ENCODE assay signal across 28 cellular contexts in genomic region chr1:178160736-178161475, GRCh38.
"Had no signal": no experiment of that assay in that cellular context is flagged by ENCODE, and none has a peak within 500 bp of the region (broad histone marks: within the 10 kb centered on the region; RNA-seq: fewer than 3 reads in every experiment).

No MANE protein-coding gene starts in this region.

- H3K9me3 ChIP-seq: SJSA1 had no signal

- H3K4me1 Mint-ChIP-seq: activated CD4-positive, alpha-beta T cell treated with anti-CD3 and anti-CD28 coated beads, Interleukin-2, amount 10 ng/mL, durations not matched to agents 7 days and 5 days; activated T-helper 17 cell treated with anti-CD3 and anti-CD28 coated beads, Interleukin-2, amount 50 U/mL, for 72 hours had no signal

- DNase-seq: activated CD4-positive, alpha-beta memory T cell treated with anti-CD3 and anti-CD28 coated beads for 36 hours; activated CD4-positive, alpha-beta T cell treated with anti-CD3 and anti-CD28 coated beads, Interleukin-2, amount 10 ng/mL, durations not matched to agents 7 days and 5 days; activated CD4-positive, CD25-positive, alpha-beta regulatory T cell; activated CD8-positive, alpha-beta memory T cell treated with anti-CD3 and anti-CD28 coated beads for 24 hours; activated gamma-delta T cell; activated naive CD4-positive, alpha-beta T cell treated with anti-CD3 and anti-CD28 coated beads for 36 hours; activated T-cell treated with anti-CD3 and anti-CD28 coated beads, Interleukin-2, amount 50 U/mL, for 4 hours; amygdala; cerebellar nuclear complex; KG1; NCI-H1048; NCI-H146; NCI-H187 treated with DMSO at 0.1 percent for 48 hours; NCI-H2081 treated with DMSO at 0.1 percent for 48 hours; NCI-H2227 treated with DMSO at 0.1 percent for 48 hours; NCI-H446 treated with DMSO at 0.1 percent for 48 hours; NCI-H526; NCI-H774; SHP77; T-helper 9 cell had no signal

- H3K36me3 Mint-ChIP-seq: activated CD4-positive, alpha-beta memory T cell treated with anti-CD3 and anti-CD28 coated beads for 36 hours; activated naive CD8-positive, alpha-beta T cell had no signal

- H3K27ac Mint-ChIP-seq: activated CD4-positive, alpha-beta memory T cell treated with anti-CD3 and anti-CD28 coated beads for 36 hours; activated CD4-positive, alpha-beta T cell treated with anti-CD3 and anti-CD28 coated beads, Interleukin-2, amount 10 ng/mL, durations not matched to agents 7 days and 5 days; activated naive CD4-positive, alpha-beta T cell treated with anti-CD3 and anti-CD28 coated beads for 36 hours; activated naive CD8-positive, alpha-beta T cell; activated T-helper 17 cell treated with anti-CD3 and anti-CD28 coated beads, Interleukin-2, amount 50 U/mL, for 72 hours; T-helper 1 cell treated with Interleukin-12 subunit alpha and Interleukin-12 subunit beta and Interleukin-4 antibody, amounts not matched to agents 30 μg/mL and 1 μg/mL, for 36 hours had no signal

- H3K9me3 Mint-ChIP-seq: activated CD4-positive, alpha-beta memory T cell treated with anti-CD3 and anti-CD28 coated beads for 36 hours; activated CD4-positive, alpha-beta T cell treated with anti-CD3 and anti-CD28 coated beads, Interleukin-2, amount 10 ng/mL, durations not matched to agents 7 days and 5 days; activated T-cell treated with anti-CD3 and anti-CD28 coated beads, Interleukin-2, amount 50 U/mL, for 4 hours; activated T-helper 17 cell treated with anti-CD3 and anti-CD28 coated beads, Interleukin-2, amount 50 U/mL, for 72 hours; T-helper 1 cell treated with Interleukin-12 subunit alpha and Interleukin-12 subunit beta and Interleukin-4 antibody, amounts not matched to agents 30 μg/mL and 1 μg/mL, for 36 hours had no signal

- H3K27ac ChIP-seq: brain microvascular endothelial cell, cardiac muscle cell, RWPE1, SJSA1 had no signal

- H3K36me3 ChIP-seq: brain microvascular endothelial cell, cardiac muscle cell, SJSA1 had no signal

- H3K27me3 Mint-ChIP-seq: activated CD4-positive, alpha-beta memory T cell treated with anti-CD3 and anti-CD28 coated beads for 36 hours; activated CD4-positive, alpha-beta T cell treated with anti-CD3 and anti-CD28 coated beads, Interleukin-2, amount 10 ng/mL, durations not matched to agents 7 days and 5 days; activated naive CD8-positive, alpha-beta T cell; activated T-helper 17 cell treated with anti-CD3 and anti-CD28 coated beads, Interleukin-2, amount 50 U/mL, for 72 hours had no signal

- ATAC-seq: activated T-cell treated with anti-CD3 and anti-CD28 coated beads, Interleukin-2, amount 50 U/mL, for 4 hours; activated T-helper 17 cell treated with anti-CD3 and anti-CD28 coated beads, Interleukin-2, amount 50 U/mL, for 72 hours; Panc1 had no signal

- H3K4me3 ChIP-seq: cardiac muscle cell, SJSA1 had no signal

- H3K4me3 Mint-ChIP-seq: activated CD4-positive, alpha-beta memory T cell treated with anti-CD3 and anti-CD28 coated beads for 36 hours; activated CD4-positive, alpha-beta T cell treated with anti-CD3 and anti-CD28 coated beads, Interleukin-2, amount 10 ng/mL, durations not matched to agents 7 days and 5 days; activated naive CD4-positive, alpha-beta T cell treated with anti-CD3 and anti-CD28 coated beads for 36 hours; activated naive CD8-positive, alpha-beta T cell; activated T-cell treated with anti-CD3 and anti-CD28 coated beads, Interleukin-2, amount 50 U/mL, for 4 hours; activated T-helper 17 cell treated with anti-CD3 and anti-CD28 coated beads, Interleukin-2, amount 50 U/mL, for 72 hours; T-helper 1 cell treated with Interleukin-12 subunit alpha and Interleukin-12 subunit beta and Interleukin-4 antibody, amounts not matched to agents 30 μg/mL and 1 μg/mL, for 36 hours had no signal

- H3K27me3 ChIP-seq: brain microvascular endothelial cell, cardiac muscle cell, SJSA1 had no signal
